In genomic region chr5:135830384-135831275, GRCh38 we compare ENCODE assay signal across 1 cellular context.
TF ChIP-seq lines count a peak whose summit lies in the region.

No MANE protein-coding gene starts in this region.

TF ChIP-seq in HCT116, 20 proteins besides CTCF, POLR2A, EP300 and RAD21:
- TF ChIP-seq ELF1 (IDR thresholded peaks at IDR 0.05; ENCODE audit: borderline replicate concordance, low read depth) (no peak), MAX (IDR thresholded peaks at IDR 0.05) (no peak), EZH2phosphoT487 (IDR thresholded peaks at IDR 0.05; ENCODE audit: borderline replicate concordance) (no peak), REST (IDR thresholded peaks at IDR 0.05; ENCODE audit: low read depth) (no peak), YY1 (IDR thresholded peaks at IDR 0.05; ENCODE audit: extremely low read depth, insufficient replicate concordance, low read depth, low read length) (no peak), EGR1 (IDR thresholded peaks at IDR 0.05; ENCODE audit: low read depth) (no peak), ATF3 (IDR thresholded peaks at IDR 0.05) (no peak), TCF7L2 (IDR thresholded peaks at IDR 0.05; ENCODE audit: borderline replicate concordance, extremely low read depth, insufficient read depth, insufficient read length) (no peak), FOSL1 (IDR thresholded peaks at IDR 0.05; ENCODE audit: low read depth) (no peak), POLR2AphosphoS5 (IDR thresholded peaks at IDR 0.05; ENCODE audit: low read depth, low read length) (no peak)
TF ChIP-seq in HCT116: peak in this region for 0.
